Comparison of ENCODE assay signal across 36 cellular contexts in the genomic region with DNA sequence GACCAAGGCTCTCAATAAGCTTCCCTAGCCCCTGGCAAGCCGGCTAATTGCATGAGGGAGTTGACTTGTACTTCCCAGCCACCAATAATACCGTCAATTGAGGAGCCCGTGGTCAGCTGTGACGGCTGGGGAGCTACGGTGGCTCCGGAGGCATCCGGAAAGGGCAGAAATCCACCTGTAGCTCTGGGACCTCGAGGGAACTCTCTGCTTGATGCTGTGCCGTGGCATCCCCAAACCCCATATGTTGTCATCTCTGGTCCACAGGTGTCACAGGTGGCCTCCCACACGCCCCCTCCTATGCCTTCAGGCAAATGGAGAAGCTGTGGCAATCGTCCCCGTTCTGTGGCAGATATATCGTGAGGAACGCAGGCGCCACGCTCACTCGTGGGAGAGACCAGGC. TPM values are rescaled to one million over a fixed set of nuclear protein-coding genes. Genes with fewer than 3 reads are reported as not detected.
"Had no signal": no experiment of that assay in that cellular context is flagged by ENCODE, and none has a peak within 500 bp of the region (broad histone marks: within the 10 kb centered on the region; RNA-seq: fewer than 3 reads in every experiment).

No MANE protein-coding gene starts in this region.

- H3K9me3 Mint-ChIP-seq: mesothelial cell of epicardium; natural killer cell treated with Interleukin-12 subunit alpha and Interleukin-12 subunit beta and Interleukin-15 and Interleukin-18, amount 100 ng/mL, for 72 hours; stimulated activated effector memory CD8-positive, alpha-beta T cell treated with anti-CD3 and anti-CD28 coated beads, Interleukin-12 subunit alpha, Interleukin-12 subunit beta, amount 100 ng/mL, for 72 hours; stimulated activated naive CD8-positive, alpha-beta T cell treated with anti-CD3 and anti-CD28 coated beads, Interleukin-15, Interleukin-2, amounts not matched to agents 100 ng/mL and 50 ng/mL, for 24 hours; type B pancreatic cell had no signal

- H3K36me3 ChIP-seq: left lung, lower lobe of right lung, pancreas, prostate gland, sigmoid colon, spleen, suprapubic skin, thoracic aorta, tibial artery, vagina had no signal

- H3K9me3 ChIP-seq: left lung, lower lobe of right lung, pancreas, prostate gland, sigmoid colon, spleen, suprapubic skin, thoracic aorta, tibial artery, vagina had no signal

- ATAC-seq: left colon; left lung; lower lobe of right lung; naive thymus-derived CD4-positive, alpha-beta T cell; natural killer cell treated with Interleukin-12 subunit alpha and Interleukin-12 subunit beta and Interleukin-15 and Interleukin-18, amount 100 ng/mL, for 72 hours; pancreas; right cardiac atrium; stimulated activated effector memory CD8-positive, alpha-beta T cell treated with anti-CD3 and anti-CD28 coated beads, Interleukin-12 subunit alpha, Interleukin-12 subunit beta, amount 100 ng/mL, for 72 hours had no signal

- H3K4me3 ChIP-seq: left lung, lower lobe of right lung, pancreas, prostate gland, sigmoid colon, spleen, suprapubic skin, thoracic aorta, tibial artery, vagina had no signal

- FAIRE-seq: islet of Langerhans, kidney, pancreas, small intestine had no signal

- H3K4me1 ChIP-seq: left lung, lower lobe of right lung, pancreas, prostate gland, sigmoid colon, vagina had no signal

- H3K27ac Mint-ChIP-seq: immature natural killer cell; mesothelial cell of epicardium; naive thymus-derived CD4-positive, alpha-beta T cell; natural killer cell treated with Interleukin-12 subunit alpha and Interleukin-12 subunit beta and Interleukin-15 and Interleukin-18, amount 100 ng/mL, for 72 hours; stimulated activated effector memory CD8-positive, alpha-beta T cell treated with anti-CD3 and anti-CD28 coated beads, Interleukin-12 subunit alpha, Interleukin-12 subunit beta, amount 100 ng/mL, for 72 hours; stimulated activated naive CD8-positive, alpha-beta T cell treated with anti-CD3 and anti-CD28 coated beads, Interleukin-15, Interleukin-2, amounts not matched to agents 100 ng/mL and 50 ng/mL, for 24 hours; type B pancreatic cell had no signal

- H3K4me3 Mint-ChIP-seq: immature natural killer cell; mesothelial cell of epicardium; naive thymus-derived CD4-positive, alpha-beta T cell; natural killer cell treated with Interleukin-12 subunit alpha and Interleukin-12 subunit beta and Interleukin-15 and Interleukin-18, amount 100 ng/mL, for 72 hours; stimulated activated effector memory CD8-positive, alpha-beta T cell treated with anti-CD3 and anti-CD28 coated beads, Interleukin-12 subunit alpha, Interleukin-12 subunit beta, amount 100 ng/mL, for 72 hours; stimulated activated naive CD8-positive, alpha-beta T cell treated with anti-CD3 and anti-CD28 coated beads, Interleukin-15, Interleukin-2, amounts not matched to agents 100 ng/mL and 50 ng/mL, for 24 hours; type B pancreatic cell had no signal

- H3K36me3 Mint-ChIP-seq: immature natural killer cell; mesothelial cell of epicardium; naive thymus-derived CD4-positive, alpha-beta T cell; natural killer cell treated with Interleukin-12 subunit alpha and Interleukin-12 subunit beta and Interleukin-15 and Interleukin-18, amount 100 ng/mL, for 72 hours; stimulated activated effector memory CD8-positive, alpha-beta T cell treated with anti-CD3 and anti-CD28 coated beads, Interleukin-12 subunit alpha, Interleukin-12 subunit beta, amount 100 ng/mL, for 72 hours; type B pancreatic cell had no signal

- H3K27ac ChIP-seq: left lung, lower lobe of right lung, pancreas, prostate gland, sigmoid colon, spleen, suprapubic skin, thoracic aorta, tibial artery, vagina had no signal

- DNase-seq: hypothalamus; immature natural killer cell; kidney; left colon; left lung; lower lobe of right lung; mammary epithelial cell; mesendoderm; naive thymus-derived CD4-positive, alpha-beta T cell; nucleus accumbens; pancreas; posterior cingulate gyrus; retina; right cardiac atrium; sigmoid colon; small intestine; spleen; stimulated activated CD4-positive, alpha-beta T cell treated with anti-CD3 and anti-CD28 coated beads, Interleukin-4, amount 100 ng/mL, for 24 hours; stimulated activated naive CD4-positive, alpha-beta T cell; tibial artery had no signal

RNA-seq across cellular contexts. Expression of gene KCNQ2, which starts 5.5 kb away (rescaled TPM):
- total RNA-seq: left lung; liver; lower lobe of right lung; mammary epithelial cell; myocyte; natural killer cell treated with Interleukin-12 subunit alpha and Interleukin-12 subunit beta and Interleukin-15 and Interleukin-18, amount 100 ng/mL, for 72 hours; subcutaneous adipose tissue; thoracic aorta; ureter had no signal
- polyA plus RNA-seq: liver; mammary epithelial cell; naive thymus-derived CD4-positive, alpha-beta T cell had no signal

RNA-seq across cellular contexts. Expression of gene EEF1A2, which starts 20.9 kb away (rescaled TPM):
- total RNA-seq: osteoblast, subcutaneous adipose tissue had no signal
- polyA plus RNA-seq: immature natural killer cell had no signal

RNA-seq across cellular contexts. Expression of gene PTK6, which starts 59.2 kb away (rescaled TPM):
- total RNA-seq: osteoblast had no signal
- polyA plus RNA-seq: neural cell had no signal
